In the genomic region with DNA sequence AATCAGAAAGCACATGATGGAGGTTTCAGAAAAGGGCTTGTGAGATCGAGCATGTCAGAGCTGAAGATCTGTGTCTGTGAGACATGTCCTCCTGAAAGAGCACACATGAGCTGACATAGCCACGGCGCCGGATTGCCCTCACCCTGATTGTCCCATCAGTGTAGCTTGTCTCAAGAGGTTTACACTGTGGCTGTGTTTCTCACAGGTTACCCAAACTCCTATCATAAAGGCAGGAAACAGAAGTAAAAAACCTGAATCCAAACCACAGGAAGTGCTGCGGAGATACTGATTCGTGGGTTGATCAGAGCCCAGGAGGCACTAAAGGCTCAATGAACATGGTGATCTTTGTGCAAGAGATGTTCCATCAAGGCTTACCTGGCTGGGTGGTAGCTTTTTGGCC, we compare ENCODE assay signal across 16 cellular contexts. TPM values are rescaled to one million over a fixed set of nuclear protein-coding genes. Genes with fewer than 3 reads are reported as not detected.
DNase-seq lines count a peak whose midpoint lies in the region; ATAC-seq and TF ChIP-seq lines count a peak whose summit lies in the region.
"Had no signal": no experiment of that assay in that cellular context is flagged by ENCODE, and none has a peak within 500 bp of the region (broad histone marks: within the 10 kb centered on the region; RNA-seq: fewer than 3 reads in every experiment).

No MANE protein-coding gene starts in this region.

- no peaks in the 10 kb centered on the region for H3K9me3 ChIP-seq in T-helper 17 cell (ENCODE audit: control insufficient read depth, low read length, poor library complexity, severe bottlenecking)
- H3K9me3 ChIP-seq in neural progenitor cell (ENCODE audit: low read depth), result no peaks in the 10 kb centered on the region
- H3K9me3 ChIP-seq: right atrium auricular region, tibial nerve had no signal

- intact Hi-C loops in activated CD4-positive, alpha-beta T cell treated with anti-CD3 and anti-CD28 coated beads for 36 hours (cut with DNase I, micrococcal nuclease), result loop anchor here (2.0 to 10.0 kb wide), 8 partner anchors 15 to 985 kb away; partner anchors contain the start of genes ACTR3C (in 1 of the 2), EZH2 (in 1 of the 2), GIMAP5 (in 1 of the 2) and LRRC61 (in 1 of the 2)

- no peaks in the 10 kb centered on the region for H3K9me3 Mint-ChIP-seq in activated CD4-positive, alpha-beta T cell treated with anti-CD3 and anti-CD28 coated beads for 36 hours (ENCODE audit: low read depth)
- no peaks in the 10 kb centered on the region for H3K9me3 Mint-ChIP-seq in activated naive CD8-positive, alpha-beta T cell treated with anti-CD3 and anti-CD28 coated beads, Interleukin-2, amount 10 ng/mL, durations not matched to agents 7 days and 5 days
- no peaks in the 10 kb centered on the region for H3K9me3 Mint-ChIP-seq in neural progenitor cell
- H3K9me3 Mint-ChIP-seq: dendritic cell treated with granulocyte-macrophage colony-stimulating factor and Interleukin-4, amounts not matched to agents 40 ng/mL and 50 ng/mL, for 4 days had no signal

- no peaks in the 10 kb centered on the region for H3K27me3 Mint-ChIP-seq in activated CD4-positive, alpha-beta T cell treated with anti-CD3 and anti-CD28 coated beads for 36 hours
- H3K27me3 Mint-ChIP-seq in T-helper 17 cell (no peaks in the 10 kb centered on the region), neural progenitor cell (ENCODE audit: insufficient read depth, low read depth) (peaks cover 16% of the 10 kb centered on the region)
- H3K27me3 Mint-ChIP-seq in activated naive CD8-positive, alpha-beta T cell treated with anti-CD3 and anti-CD28 coated beads, Interleukin-2, amount 10 ng/mL, durations not matched to agents 7 days and 5 days, result no peaks in the 10 kb centered on the region

- no peaks in the 10 kb centered on the region for H3K79me2 ChIP-seq in neural progenitor cell (ENCODE audit: low read depth)

- CTCF ChIA-PET in activated CD4-positive, alpha-beta T cell treated with anti-CD3 and anti-CD28 coated beads for 36 hours (lab: Charles Lee), result interaction anchor here (1.2 to 3.3 kb wide), 5 partner anchors 9 to 31 kb away, joined by 4 to 26 read pairs (median 6); partner anchors contain the start of gene ZNF862

- no peak overlapping the region for H3K4me3 ChIP-seq in neural progenitor cell
- H3K4me3 ChIP-seq: right atrium auricular region, tibial nerve had no signal

- no peak overlapping the region for H3K27ac ChIP-seq in neural progenitor cell
- H3K27ac ChIP-seq: 22Rv1, right atrium auricular region, WERI-Rb-1 had no signal

- peaks cover 7% of the 10 kb centered on the region for H3K4me1 ChIP-seq in neural progenitor cell

- POLR2A ChIA-PET in activated CD4-positive, alpha-beta T cell treated with anti-CD3 and anti-CD28 coated beads for 36 hours (lab: Charles Lee), result interaction anchor here (1.4 kb wide), 1 partner anchor 15 kb away, joined by 4 read pairs; no protein-coding TSS in a partner anchor
- POLR2A ChIA-PET in activated naive CD8-positive, alpha-beta T cell treated with anti-CD3 and anti-CD28 coated beads, Interleukin-2, amount 10 ng/mL, durations not matched to agents 7 days and 5 days (lab: Charles Lee), result interaction anchor here (1.0 to 4.2 kb wide), 3 partner anchors 20 to 63 kb away, joined by 3 to 42 read pairs (median 4); partner anchors contain the start of gene ZNF862

- H3K27ac Mint-ChIP-seq in activated CD4-positive, alpha-beta T cell treated with anti-CD3 and anti-CD28 coated beads for 36 hours, result peak overlapping the region; percentile 83
- H3K27ac Mint-ChIP-seq in T-helper 17 cell (peak overlapping the region; percentile 93), neural progenitor cell (peak overlapping the region; percentile 60)
- peak overlapping the region; percentile 97 for H3K27ac Mint-ChIP-seq in activated naive CD8-positive, alpha-beta T cell treated with anti-CD3 and anti-CD28 coated beads, Interleukin-2, amount 10 ng/mL, durations not matched to agents 7 days and 5 days
- H3K27ac Mint-ChIP-seq: dendritic cell treated with granulocyte-macrophage colony-stimulating factor and Interleukin-4, amounts not matched to agents 40 ng/mL and 50 ng/mL, for 4 days had no signal

- TF ChIP-seq CTCF in neural progenitor cell (IDR thresholded peaks at IDR 0.05), result no peak
- TF ChIP-seq CTCF in omental fat pad (IDR thresholded peaks at IDR 0.05), result no peak

- H3K36me3 Mint-ChIP-seq in activated CD4-positive, alpha-beta T cell treated with anti-CD3 and anti-CD28 coated beads for 36 hours (ENCODE audit: low read depth), result peaks cover 17% of the 10 kb centered on the region
- H3K36me3 Mint-ChIP-seq in T-helper 17 cell (ENCODE audit: low read depth), result no peaks in the 10 kb centered on the region
- peaks cover 12% of the 10 kb centered on the region for H3K36me3 Mint-ChIP-seq in activated naive CD8-positive, alpha-beta T cell treated with anti-CD3 and anti-CD28 coated beads, Interleukin-2, amount 10 ng/mL, durations not matched to agents 7 days and 5 days
- H3K36me3 Mint-ChIP-seq in neural progenitor cell, result peaks cover 1% of the 10 kb centered on the region

- H3F3A ChIP-seq in neural progenitor cell (ENCODE audit: low read depth), result peaks cover 20% of the 10 kb centered on the region

- peak overlapping the region; percentile 39 for H3K4me3 Mint-ChIP-seq in activated CD4-positive, alpha-beta T cell treated with anti-CD3 and anti-CD28 coated beads for 36 hours
- H3K4me3 Mint-ChIP-seq in T-helper 17 cell (peak overlapping the region; percentile 81), neural progenitor cell (no peak overlapping the region)
- H3K4me3 Mint-ChIP-seq in activated naive CD8-positive, alpha-beta T cell treated with anti-CD3 and anti-CD28 coated beads, Interleukin-2, amount 10 ng/mL, durations not matched to agents 7 days and 5 days, result peak overlapping the region; percentile 79
- H3K4me3 Mint-ChIP-seq: dendritic cell treated with granulocyte-macrophage colony-stimulating factor and Interleukin-4, amounts not matched to agents 40 ng/mL and 50 ng/mL, for 4 days had no signal

- peaks cover 86% of the 10 kb centered on the region for H3K4me1 Mint-ChIP-seq in activated CD4-positive, alpha-beta T cell treated with anti-CD3 and anti-CD28 coated beads for 36 hours
- H3K4me1 Mint-ChIP-seq in T-helper 17 cell (peaks cover 64% of the 10 kb centered on the region), neural progenitor cell (peaks cover 21% of the 10 kb centered on the region)
- H3K4me1 Mint-ChIP-seq in activated naive CD8-positive, alpha-beta T cell treated with anti-CD3 and anti-CD28 coated beads, Interleukin-2, amount 10 ng/mL, durations not matched to agents 7 days and 5 days, result peaks cover 78% of the 10 kb centered on the region

- peak; percentile 71 for DNase-seq in activated CD4-positive, alpha-beta T cell treated with anti-CD3 and anti-CD28 coated beads for 36 hours
- no peak for DNase-seq in activated CD4-positive, alpha-beta T cell treated with anti-CD3 and anti-CD28 coated beads, Interleukin-2, amount 50 U/mL, for 4 hours
- DNase-seq in T-helper 17 cell (no peak), neural progenitor cell (ENCODE audit: low spot score) (no peak), HT-29 (ENCODE audit: low spot score) (no peak), omental fat pad (ENCODE audit: low spot score) (no peak)
- no peak for DNase-seq in activated naive CD8-positive, alpha-beta T cell treated with anti-CD3 and anti-CD28 coated beads, Interleukin-2, amount 10 ng/mL, durations not matched to agents 7 days and 5 days
- DNase-seq: DMS 273 treated with DMSO at 0.1 percent for 48 hours, NCI-H1417 treated with DMSO at 0.1 percent for 48 hours, NCI-H526 treated with DMSO at 0.1 percent for 48 hours, WERI-Rb-1 had no signal

- H3K4me2 ChIP-seq in neural progenitor cell, result no peak overlapping the region

- no peak overlapping the region for H3K9ac ChIP-seq in neural progenitor cell

- peaks cover 16% of the 10 kb centered on the region for H3K27me3 ChIP-seq in neural progenitor cell
- H3K27me3 ChIP-seq: right atrium auricular region, tibial nerve had no signal

- ATAC-seq in activated CD4-positive, alpha-beta T cell treated with anti-CD3 and anti-CD28 coated beads for 36 hours, result peak; percentile 40
- ATAC-seq in T-helper 17 cell (peak; percentile 67), omental fat pad (ENCODE audit: low FRiP score) (no peak), HG02571 (IDR thresholded peaks at IDR 0.05; ENCODE audit: unreplicated experiment) (no peak)
- ATAC-seq in activated naive CD8-positive, alpha-beta T cell treated with anti-CD3 and anti-CD28 coated beads, Interleukin-2, amount 10 ng/mL, durations not matched to agents 7 days and 5 days (ENCODE audit: low read depth), result peak; percentile 37

- no peak overlapping the region for H2AFZ ChIP-seq in neural progenitor cell (replicated peaks)

- no peaks in the 10 kb centered on the region for H3K36me3 ChIP-seq in neural progenitor cell

- H4K20me1 ChIP-seq in neural progenitor cell (ENCODE audit: low read depth), result no peaks in the 10 kb centered on the region

RNA-seq across cellular contexts. Expression of gene ATP6V0E2, which starts 3.9 kb away (rescaled TPM):
- total RNA-seq in activated CD4-positive, alpha-beta T cell treated with anti-CD3 and anti-CD28 coated beads for 36 hours, result 10 to 100 TPM; 33.9 to 41.3 TPM
- total RNA-seq in T-helper 17 cell (10 to 100 TPM; 29.4 to 38.5 TPM), neural progenitor cell (ENCODE audit: low replicate concordance) (14.6 and 45.2 TPM in 2 replicates), omental fat pad (10 to 100 TPM in 2 of 4 donors, 1 to 10 TPM in 2; 7.1 to 21.2 (median 11.1) TPM)
- total RNA-seq in activated naive CD8-positive, alpha-beta T cell treated with anti-CD3 and anti-CD28 coated beads, Interleukin-2, amount 10 ng/mL, durations not matched to agents 7 days and 5 days, result 10 to 100 TPM; 74.0 to 81.2 TPM
- total RNA-seq in HT-29 (2014; rRNA removed; shearing (Covaris generic)), result 92.6 and 93.3 TPM in 2 replicates

RNA-seq across cellular contexts. Expression of gene ZNF862, which starts 31.7 kb away (rescaled TPM):
- 10 to 100 TPM; 17.6 to 18.3 TPM for total RNA-seq in activated CD4-positive, alpha-beta T cell treated with anti-CD3 and anti-CD28 coated beads for 36 hours
- total RNA-seq in T-helper 17 cell, result 10 to 100 TPM; 27.5 to 31.0 TPM
- 10 to 100 TPM; 44.1 to 45.6 TPM for total RNA-seq in activated naive CD8-positive, alpha-beta T cell treated with anti-CD3 and anti-CD28 coated beads, Interleukin-2, amount 10 ng/mL, durations not matched to agents 7 days and 5 days
- 5.9 and 12.6 TPM in 2 replicates for total RNA-seq in neural progenitor cell (ENCODE audit: low replicate concordance)
- total RNA-seq in HT-29 (2014; rRNA removed; shearing (Covaris generic)), result 8.8 and 11.7 TPM in 2 replicates
- 10 to 100 TPM in 2 of 4 donors, 1 to 10 TPM in 2; 4.4 to 20.6 (median 10.4) TPM for total RNA-seq in omental fat pad

Comparison
In these comparisons a context has a peak if more than half of its experiments do, and no peak if none do; other contexts are left out.
1. ATAC-seq: peak in activated CD4-positive, alpha-beta T cell treated with anti-CD3 and anti-CD28 coated beads for 36 hours (single experiment), T-helper 17 cell (single experiment) and activated naive CD8-positive, alpha-beta T cell treated with anti-CD3 and anti-CD28 coated beads, Interleukin-2, amount 10 ng/mL, durations not matched to agents 7 days and 5 days (single experiment); none in omental fat pad (single experiment) and HG02571 (single experiment).
2. Peak in every context shown above with its lines, with median percentiles within 50 percentile points of each other: H3K27ac Mint-ChIP-seq.